Comparison of ENCODE assay signal across 3 cellular contexts in genomic region chr1:75757210-75757609, GRCh38. TPM values are rescaled to one million over a fixed set of nuclear protein-coding genes. Genes with fewer than 3 reads are reported as not detected.
"Had no signal": no experiment of that assay in that cellular context is flagged by ENCODE, and none has a peak within 500 bp of the region (broad histone marks: within the 10 kb centered on the region; RNA-seq: fewer than 3 reads in every experiment).

No MANE protein-coding gene starts in this region.

RNA-seq across cellular contexts. Expression of gene MSH4, which starts 39.5 kb away (rescaled TPM):
- total RNA-seq: PC-3, RPMI7951 had no signal
- polyA plus RNA-seq: SK-N-SH had no signal
